ENCODE assay signal across 10 cellular contexts in the genomic region with DNA sequence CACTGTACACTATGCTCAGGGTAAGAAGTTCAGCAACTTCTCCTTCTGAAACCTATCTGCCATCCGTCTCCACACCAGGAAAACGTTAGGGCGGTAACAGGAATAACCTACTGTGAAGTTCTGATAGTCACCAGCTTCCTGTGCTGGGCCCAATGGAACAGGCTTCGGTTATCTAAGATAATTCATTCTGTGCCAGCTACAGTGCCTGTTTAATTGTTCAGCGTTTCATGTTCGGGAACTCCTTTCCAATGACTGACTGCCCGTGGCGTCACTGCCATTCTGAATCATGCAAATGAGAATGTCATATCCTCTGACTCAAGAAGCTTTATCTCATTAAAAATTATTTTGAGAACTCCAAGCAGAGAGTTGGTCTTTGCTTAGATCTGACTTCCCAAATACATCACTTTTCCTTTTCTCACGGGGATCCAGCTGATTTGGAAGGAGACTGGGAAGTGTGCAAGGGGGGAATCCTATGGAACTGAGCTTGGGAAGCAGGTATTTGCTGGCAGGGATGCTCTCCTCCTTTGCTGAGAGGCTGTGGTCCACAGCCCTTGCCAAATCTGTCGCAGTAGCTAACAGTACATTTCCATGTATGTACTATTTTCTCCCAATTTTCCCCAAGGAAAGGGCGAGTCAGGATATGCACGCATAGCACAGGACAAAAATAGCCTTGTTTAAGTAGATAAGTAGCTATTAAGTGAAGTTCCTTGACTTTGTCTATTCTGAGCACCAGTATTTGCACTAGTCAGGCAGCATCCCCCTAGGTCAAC.
DNase-seq lines count a peak whose midpoint lies in the region; ATAC-seq, FAIRE-seq and TF ChIP-seq lines count a peak whose summit lies in the region.
"Had no signal": no experiment of that assay in that cellular context is flagged by ENCODE, and none has a peak within 500 bp of the region (broad histone marks: within the 10 kb centered on the region; RNA-seq: fewer than 3 reads in every experiment).

No MANE protein-coding gene starts in this region.

- no peak for TF ChIP-seq CTCF in AG04449 (IDR thresholded peaks at IDR 0.05; ENCODE audit: insufficient read depth, low read length, missing control alignments)
- no peak for TF ChIP-seq CTCF in endothelial cell of umbilical vein (IDR thresholded peaks at IDR 0.05; ENCODE audit: extremely low read depth in 1 of 2, insufficient read depth in 1 of 2, low read depth in 1 of 2, low read length in 2 of 2)
- TF ChIP-seq CTCF in lung (IDR thresholded peaks at IDR 0.05; ENCODE audit: control extremely low read depth, extremely low read depth): no peak
- no peak for TF ChIP-seq CTCF in type B pancreatic cell (conservative IDR thresholded peaks at IDR 0.05)

- peak; percentile 85 for FAIRE-seq in endothelial cell of umbilical vein (lab: Jason Lieb, UNC)

- H4K20me1 ChIP-seq in endothelial cell of umbilical vein (replicated peaks; ENCODE audit: control insufficient read depth, extremely low read depth, insufficient read depth, low read length): no peaks in the 10 kb centered on the region

- H3K79me2 ChIP-seq in endothelial cell of umbilical vein (ENCODE audit: control insufficient read depth, insufficient read depth, low read length): no peaks in the 10 kb centered on the region

- ATAC-seq in lung (ENCODE audit: insufficient read depth, low FRiP score) (peak; percentile 12), HG02885 (IDR thresholded peaks at IDR 0.05; ENCODE audit: poor library complexity, unreplicated experiment) (no peak)
- ATAC-seq in stimulated activated memory B cell treated with anti-CD40 and anti-IgM and Interleukin-4, amounts not matched to agents 10 μg/mL and 1 μg/mL and 100 μg/mL, for 72 hours: no peak

- H3K9ac ChIP-seq in endothelial cell of umbilical vein (replicated peaks; ENCODE audit: extremely low read depth, insufficient read depth, low read length): peak overlapping the region; percentile 74
- H3K9ac ChIP-seq: KMS-11 had no signal

- 49 to 58% methylated on average over 12 of the region's 12 CpGs for WGBS in lung, 2 donors

- dilution Hi-C loops in endothelial cell of umbilical vein (cut with MboI; ENCODE audit: extremely low pct_ligation_motif_present, low sequenced_read_pairs): no loop called here

- no peaks in the 10 kb centered on the region for H3K36me3 Mint-ChIP-seq in type B pancreatic cell
- H3K36me3 Mint-ChIP-seq in stimulated activated memory B cell treated with anti-CD40 and anti-IgM and Interleukin-4, amounts not matched to agents 10 μg/mL and 1 μg/mL and 100 μg/mL, for 72 hours: no peaks in the 10 kb centered on the region

- no peaks in the 10 kb centered on the region for H3K9me3 Mint-ChIP-seq in type B pancreatic cell
- H3K9me3 Mint-ChIP-seq in stimulated activated memory B cell treated with anti-CD40 and anti-IgM and Interleukin-4, amounts not matched to agents 10 μg/mL and 1 μg/mL and 100 μg/mL, for 72 hours: peaks cover 2% of the 10 kb centered on the region

- TSS peak; percentile 75 for BruUV-seq in endothelial cell of umbilical vein (replicated peaks; lab: Mats Ljungman, UMichigan)

- POLR2A ChIA-PET in AG04449 (lab: Yijun Ruan, JAX): interaction anchor here (0.6 to 2.3 kb wide), 3 partner anchors 14 to 369 kb away, joined by 3 to 9 read pairs (median 4); no protein-coding TSS in a partner anchor
- POLR2A ChIA-PET in endothelial cell of umbilical vein (lab: Charles Lee): no interaction called here

- no peaks in the 10 kb centered on the region for H3K36me3 ChIP-seq in endothelial cell of umbilical vein (ENCODE audit: control insufficient read depth in 2 of 2, extremely low read depth in 1 of 2, insufficient read depth in 2 of 2, low read length in 2 of 2)
- H3K36me3 ChIP-seq in lung (ENCODE audit: control insufficient read depth in 2 of 2, insufficient read depth in 2 of 2, low read length in 2 of 2): no peaks in the 10 kb centered on the region

- peak overlapping the region; percentile 64 for H3K4me2 ChIP-seq in endothelial cell of umbilical vein (ENCODE audit: insufficient read depth, low read length)
- H3K4me2 ChIP-seq: KMS-11 had no signal

- H3K9me3 ChIP-seq in endothelial cell of umbilical vein (replicated peaks; ENCODE audit: control insufficient read depth, insufficient read depth, low read length): no peaks in the 10 kb centered on the region
- H3K9me3 ChIP-seq in lung (ENCODE audit: control insufficient read depth in 2 of 2, insufficient read depth in 1 of 2, low read length in 1 of 2): peaks cover 0 to 4% of the 10 kb centered on the region in 2 donors

- H3K27ac ChIP-seq in endothelial cell of umbilical vein (ENCODE audit: insufficient read depth, low read depth, low read length): peak overlapping the region; percentile 97
- H3K27ac ChIP-seq in lung (ENCODE audit: low read depth in 1 of 2, low read length in 1 of 2): peak overlapping the region; percentile 73 to 78
- H3K27ac ChIP-seq: KMS-11 had no signal

- H3K27me3 Mint-ChIP-seq in type B pancreatic cell: no peaks in the 10 kb centered on the region
- no peaks in the 10 kb centered on the region for H3K27me3 Mint-ChIP-seq in stimulated activated memory B cell treated with anti-CD40 and anti-IgM and Interleukin-4, amounts not matched to agents 10 μg/mL and 1 μg/mL and 100 μg/mL, for 72 hours

- DNase-seq in AG04449 (ENCODE audit: low read depth, low spot score): peak; percentile 62
- peak; percentile 89 for DNase-seq in NCI-H226
- DNase-seq in endothelial cell of umbilical vein (ENCODE audit: low read depth, low spot score): peak; percentile 94
- DNase-seq in lung (ENCODE audit: low spot score): no peak
- DNase-seq in NCI-H446 (lab: John Stamatoyannopoulos, UW): no peak
- no peak for DNase-seq in type B pancreatic cell (ENCODE audit: extremely low spot score, unreplicated experiment)
- DNase-seq: naive B cell had no signal

- CTCF ChIA-PET in AG04449 (lab: Yijun Ruan, JAX): interaction anchor here (0.6 to 1.7 kb wide), 3 partner anchors 110 to 1078 kb away, joined by 3 to 8 read pairs (median 6); no protein-coding TSS in a partner anchor
- CTCF ChIA-PET in endothelial cell of umbilical vein (lab: Charles Lee): interaction anchor here (0.8 to 2.1 kb wide), 12 partner anchors 9 to 295 kb away, joined by 3 to 9 read pairs (median 3); no protein-coding TSS in a partner anchor

- H3K9me1 ChIP-seq in endothelial cell of umbilical vein (replicated peaks; ENCODE audit: control insufficient read depth, extremely low read depth, insufficient read depth, low read length): no peaks in the 10 kb centered on the region

- peak; percentile 12 for TF ChIP-seq POLR2A in endothelial cell of umbilical vein (IDR thresholded peaks at IDR 0.05; ENCODE audit: low read depth, low read length)

- intact Hi-C loops in endothelial cell of umbilical vein (cut with micrococcal nuclease): loop anchor here (1.0 kb wide), 2 partner anchors 108 to 350 kb away; no protein-coding TSS in a partner anchor

- H3K4me1 Mint-ChIP-seq in type B pancreatic cell (ENCODE audit: unreplicated experiment): no peaks in the 10 kb centered on the region
- no peaks in the 10 kb centered on the region for H3K4me1 Mint-ChIP-seq in stimulated activated memory B cell treated with anti-CD40 and anti-IgM and Interleukin-4, amounts not matched to agents 10 μg/mL and 1 μg/mL and 100 μg/mL, for 72 hours

- H3K4me1 ChIP-seq in endothelial cell of umbilical vein (ENCODE audit: control insufficient read depth, extremely low read depth, insufficient read depth, low read length): peaks cover 59% of the 10 kb centered on the region
- H3K4me1 ChIP-seq in lung (ENCODE audit: control insufficient read depth in 2 of 2, insufficient read depth in 2 of 2, low read length in 2 of 2): peaks cover 2 to 16% of the 10 kb centered on the region in 2 donors

- H3K4me3 ChIP-seq in AG04449 (ENCODE audit: low read depth, low read length) (no peak overlapping the region), endothelial cell of umbilical vein (replicated peaks in 1 of 3; ENCODE audit: insufficient read depth in 1 of 3, low read depth in 1 of 3, low read length in 3 of 3) (peak overlapping the region in 1 of 3 experiments; percentile 1), lung (no peak overlapping the region)

- H3K27me3 ChIP-seq in endothelial cell of umbilical vein (ENCODE audit: control insufficient read depth in 2 of 2, insufficient read depth in 2 of 2, low read length in 2 of 2) (no peaks in the 10 kb centered on the region), lung (ENCODE audit: control insufficient read depth, insufficient read depth) (no peaks in the 10 kb centered on the region)

- H2AFZ ChIP-seq in endothelial cell of umbilical vein (ENCODE audit: low read depth, low read length): peak overlapping the region; percentile 2

- H3K27ac Mint-ChIP-seq in type B pancreatic cell: no peak overlapping the region
- no peak overlapping the region for H3K27ac Mint-ChIP-seq in stimulated activated memory B cell treated with anti-CD40 and anti-IgM and Interleukin-4, amounts not matched to agents 10 μg/mL and 1 μg/mL and 100 μg/mL, for 72 hours
- H3K27ac Mint-ChIP-seq: naive B cell had no signal

- H3K4me3 Mint-ChIP-seq in type B pancreatic cell: no peak overlapping the region
- H3K4me3 Mint-ChIP-seq in stimulated activated memory B cell treated with anti-CD40 and anti-IgM and Interleukin-4, amounts not matched to agents 10 μg/mL and 1 μg/mL and 100 μg/mL, for 72 hours: no peak overlapping the region
- H3K4me3 Mint-ChIP-seq: naive B cell had no signal

TF ChIP-seq in endothelial cell of umbilical vein, 7 proteins besides CTCF, POLR2A, EP300 and RAD21:
- TF ChIP-seq MYC (IDR thresholded peaks at IDR 0.05; ENCODE audit: low read depth, low read length): no peak
- TF ChIP-seq GATA2 (IDR thresholded peaks at IDR 0.05; ENCODE audit: insufficient read depth, insufficient read length, low read depth, low read length): peak; percentile 95
- peak; percentile 92 for TF ChIP-seq FOS (IDR thresholded peaks at IDR 0.05; ENCODE audit: borderline replicate concordance, insufficient read depth, low read length)
- TF ChIP-seq POLR2AphosphoS5 (IDR thresholded peaks at IDR 0.05; ENCODE audit: insufficient read depth, low read depth, low read length): peak; percentile 81
- TF ChIP-seq, protein P1, sequence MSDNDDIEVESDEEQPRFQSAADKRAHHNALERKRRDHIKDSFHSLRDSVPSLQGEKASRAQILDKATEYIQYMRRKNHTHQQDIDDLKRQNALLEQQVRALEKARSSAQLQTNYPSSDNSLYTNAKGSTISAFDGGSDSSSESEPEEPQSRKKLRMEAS (IDR thresholded peaks at IDR 0.05; ENCODE audit: insufficient read depth, insufficient read length): no peak
- TF ChIP-seq JUN (IDR thresholded peaks at IDR 0.05; ENCODE audit: borderline replicate concordance, insufficient read depth, insufficient read length, low read depth): peak; percentile 86
- TF ChIP-seq EZH2 (IDR thresholded peaks at IDR 0.05; ENCODE audit: borderline replicate concordance, low read depth, low read length, severe bottlenecking): no peak
TF ChIP-seq in endothelial cell of umbilical vein: peak in this region for 4.

Comparison
In these comparisons a context has a peak if more than half of its experiments do, and no peak if none do; other contexts are left out.
1. DNase-seq: peak in AG04449 (single experiment), NCI-H226 (single experiment) and endothelial cell of umbilical vein (single experiment); none in lung (single experiment), NCI-H446 (0 of 2) and type B pancreatic cell (single experiment).